Comparison of ENCODE assay signal across 9 cellular contexts in genomic region chr2:127640082-127641072, GRCh38. TPM values are rescaled to one million over a fixed set of nuclear protein-coding genes. Genes with fewer than 3 reads are reported as not detected.
A peak's percentile ranks its signal among the peaks of the same experiment; 100 is the strongest.
DNase-seq lines count a peak whose midpoint lies in the region; ATAC-seq, FAIRE-seq and TF ChIP-seq lines count a peak whose summit lies in the region.
"Had no signal": no experiment of that assay in that cellular context is flagged by ENCODE, and none has a peak within 500 bp of the region (broad histone marks: within the 10 kb centered on the region; RNA-seq: fewer than 3 reads in every experiment).

No MANE protein-coding gene starts in this region.

- POLR2A ChIA-PET in activated CD4-positive, alpha-beta memory T cell treated with anti-CD3 and anti-CD28 coated beads, Interleukin-2, amount 10 ng/mL, durations not matched to agents 7 days and 5 days (lab: Charles Lee): interaction anchor here (1.9 to 2.7 kb wide), 4 partner anchors 10 to 559 kb away, joined by 5 to 11 read pairs (median 6); partner anchors contain the start of genes IWS1 and SFT2D3

- no peaks in the 10 kb centered on the region for H3K9me1 ChIP-seq in keratinocyte (ENCODE audit: control insufficient read depth, extremely low read depth, insufficient read depth, low read length)

- dilution Hi-C loops in keratinocyte (cut with MboI; ENCODE audit: extremely low pct_ligation_motif_present, low sequenced_read_pairs): no loop called here

- H3K4me1 ChIP-seq in keratinocyte (ENCODE audit: control insufficient read depth, extremely low read depth, insufficient read depth, low read length): peaks cover 14% of the 10 kb centered on the region

- H3K27ac ChIP-seq in keratinocyte (ENCODE audit: control insufficient read depth, insufficient read depth, low read length): no peak overlapping the region

- no peak for FAIRE-seq in keratinocyte (lab: Jason Lieb, UNC)

- no peaks in the 10 kb centered on the region for H3K27me3 ChIP-seq in GM06990 (replicated peaks; ENCODE audit: control insufficient read depth, insufficient read depth, low read length)
- H3K27me3 ChIP-seq in keratinocyte (ENCODE audit: control insufficient read depth, extremely low read depth, insufficient read depth, low read length): no peaks in the 10 kb centered on the region

- no peak overlapping the region for H3K4me2 ChIP-seq in keratinocyte (ENCODE audit: control insufficient read depth, extremely low read depth, insufficient read depth, low read depth, low read length)

- peak; percentile 73 for DNase-seq in GM06990 (ENCODE audit: extremely low read depth, insufficient read length)
- DNase-seq in activated CD4-positive, alpha-beta memory T cell treated with anti-CD3 and anti-CD28 coated beads, Interleukin-2, amount 10 ng/mL, durations not matched to agents 7 days and 5 days: peak; percentile 42
- DNase-seq in keratinocyte (ENCODE audit: low read depth, low spot score): no peak
- no peak for DNase-seq in mesenteric fat pad (ENCODE audit: low spot score)
- no peak for DNase-seq in glomerular visceral epithelial cell (ENCODE audit: extremely low spot score)
- DNase-seq in KG1 (lab: John Stamatoyannopoulos, UW): no peak

- H3K4me1 Mint-ChIP-seq in activated CD4-positive, alpha-beta memory T cell treated with anti-CD3 and anti-CD28 coated beads, Interleukin-2, amount 10 ng/mL, durations not matched to agents 7 days and 5 days: peaks cover 42% of the 10 kb centered on the region

- H3K9me3 ChIP-seq in keratinocyte (ENCODE audit: control insufficient read depth, low read depth, low read length): no peaks in the 10 kb centered on the region

- CTCF ChIA-PET in activated CD4-positive, alpha-beta memory T cell treated with anti-CD3 and anti-CD28 coated beads, Interleukin-2, amount 10 ng/mL, durations not matched to agents 7 days and 5 days (lab: Charles Lee): interaction anchor here (1.6 to 2.3 kb wide), 3 partner anchors 10 to 49 kb away, joined by 3 to 16 read pairs (median 8); no protein-coding TSS in a partner anchor

- no peaks in the 10 kb centered on the region for H3K27me3 Mint-ChIP-seq in activated CD4-positive, alpha-beta memory T cell treated with anti-CD3 and anti-CD28 coated beads, Interleukin-2, amount 10 ng/mL, durations not matched to agents 7 days and 5 days

- H3K36me3 ChIP-seq in GM06990 (ENCODE audit: control insufficient read depth, insufficient read depth, low read length) (no peaks in the 10 kb centered on the region), keratinocyte (ENCODE audit: control insufficient read depth in 2 of 2, extremely low read depth in 1 of 2, insufficient read depth in 2 of 2, low read length in 2 of 2) (no peaks in the 10 kb centered on the region)

- peak overlapping the region; percentile 54 for H3K4me3 Mint-ChIP-seq in activated CD4-positive, alpha-beta memory T cell treated with anti-CD3 and anti-CD28 coated beads, Interleukin-2, amount 10 ng/mL, durations not matched to agents 7 days and 5 days

- no peaks in the 10 kb centered on the region for H3K9me3 Mint-ChIP-seq in activated CD4-positive, alpha-beta memory T cell treated with anti-CD3 and anti-CD28 coated beads, Interleukin-2, amount 10 ng/mL, durations not matched to agents 7 days and 5 days

- peak overlapping the region; percentile 63 for H3K27ac Mint-ChIP-seq in activated CD4-positive, alpha-beta memory T cell treated with anti-CD3 and anti-CD28 coated beads, Interleukin-2, amount 10 ng/mL, durations not matched to agents 7 days and 5 days

- no peaks in the 10 kb centered on the region for H3K79me2 ChIP-seq in keratinocyte (ENCODE audit: control insufficient read depth, insufficient read depth, low read length)

- peak; percentile 38 for TF ChIP-seq CTCF in GM06990 (IDR thresholded peaks at IDR 0.05; ENCODE audit: insufficient read depth, low read length, poor library complexity, severe bottlenecking)
- peak in 2 of 3 experiments; percentile 4 to 48 for TF ChIP-seq CTCF in keratinocyte (optimal IDR thresholded peaks at IDR 0.05 in 1 of 3, IDR thresholded peaks at IDR 0.05 in 1 of 3, conservative IDR thresholded peaks at IDR 0.05 in 1 of 3; ENCODE audit: extremely low read depth in 1 of 3, insufficient read depth in 2 of 3, low read length in 3 of 3)

- H3K9ac ChIP-seq in keratinocyte (ENCODE audit: control insufficient read depth, extremely low read depth, insufficient read depth, low read length): no peak overlapping the region

- no peak overlapping the region for H2AFZ ChIP-seq in keratinocyte (ENCODE audit: control insufficient read depth, low read length)

- no peak overlapping the region for H3K4me3 ChIP-seq in GM06990 (replicated peaks; ENCODE audit: low read depth, low read length)
- H3K4me3 ChIP-seq in keratinocyte (ENCODE audit: control insufficient read depth in 2 of 3, extremely low read depth in 1 of 3, insufficient read depth in 2 of 3, low read depth in 1 of 3, low read length in 3 of 3): no peak overlapping the region

- no peaks in the 10 kb centered on the region for H4K20me1 ChIP-seq in keratinocyte (ENCODE audit: control insufficient read depth, extremely low read depth, insufficient read depth, low read length)

- peak; percentile 43 for ATAC-seq in HG02763 (IDR thresholded peaks at IDR 0.05; ENCODE audit: unreplicated experiment)
- ATAC-seq in HG03095 (IDR thresholded peaks at IDR 0.05; ENCODE audit: unreplicated experiment): no peak

- H3K36me3 Mint-ChIP-seq in activated CD4-positive, alpha-beta memory T cell treated with anti-CD3 and anti-CD28 coated beads, Interleukin-2, amount 10 ng/mL, durations not matched to agents 7 days and 5 days (ENCODE audit: low read depth): no peaks in the 10 kb centered on the region

RNA-seq across cellular contexts. Expression of gene GPR17, which starts 5.6 kb away (rescaled TPM):
- total RNA-seq in activated CD4-positive, alpha-beta memory T cell treated with anti-CD3 and anti-CD28 coated beads, Interleukin-2, amount 10 ng/mL, durations not matched to agents 7 days and 5 days: not detected
- polyA plus RNA-seq in keratinocyte: not detected in 3 replicates
- not detected for polyA plus RNA-seq in keratinocyte (2011; ENCODE audit: low read depth)
- not detected in 2 replicates for polyA plus RNA-seq in keratinocyte (2011; cell fraction: cytosol; rRNA removed)
- not detected in 2 replicates for polyA plus RNA-seq in keratinocyte (2011; cell fraction: nucleus; rRNA removed)
- not detected in 2 replicates for polyA plus RNA-seq in keratinocyte (2012; ENCODE audit: low replicate concordance)
- polyA minus RNA-seq in keratinocyte: 0.58 TPM in 1 of 3 replicates, not detected in the others
- not detected for polyA minus RNA-seq in keratinocyte (2011; cell fraction: cytosol; rRNA and poly(A)+ RNA removed)
- not detected in 2 replicates for polyA minus RNA-seq in keratinocyte (2011; cell fraction: nucleus; rRNA and poly(A)+ RNA removed)
- total RNA-seq in mesenteric fat pad: not detected
- total RNA-seq: HT1080 had no signal

RNA-seq across cellular contexts. Expression of gene LIMS2, which starts 35.0 kb away (rescaled TPM):
- 10 to 100 TPM; 15.0 to 15.5 TPM for total RNA-seq in activated CD4-positive, alpha-beta memory T cell treated with anti-CD3 and anti-CD28 coated beads, Interleukin-2, amount 10 ng/mL, durations not matched to agents 7 days and 5 days
- polyA plus RNA-seq in keratinocyte: not detected in 3 replicates
- not detected for polyA plus RNA-seq in keratinocyte (2011; ENCODE audit: low read depth)
- polyA plus RNA-seq in keratinocyte (2011; cell fraction: cytosol; rRNA removed): 0.05 and 0.11 TPM in 2 replicates
- polyA plus RNA-seq in keratinocyte (2011; cell fraction: nucleus; rRNA removed): 0.10 and 0.39 TPM in 2 replicates
- polyA plus RNA-seq in keratinocyte (2012; ENCODE audit: low replicate concordance): 0.24 TPM in 1 of 2 replicates, not detected in the other
- 0.06 TPM in 1 of 3 replicates, not detected in the others for polyA minus RNA-seq in keratinocyte
- not detected for polyA minus RNA-seq in keratinocyte (2011; cell fraction: cytosol; rRNA and poly(A)+ RNA removed)
- polyA minus RNA-seq in keratinocyte (2011; cell fraction: nucleus; rRNA and poly(A)+ RNA removed): not detected in 2 replicates
- 70.6 TPM for total RNA-seq in mesenteric fat pad

Comparison
In these comparisons a context has a peak if more than half of its experiments do, and no peak if none do; other contexts are left out.
1. DNase-seq: peak in GM06990 (single experiment) and activated CD4-positive, alpha-beta memory T cell treated with anti-CD3 and anti-CD28 coated beads, Interleukin-2, amount 10 ng/mL, durations not matched to agents 7 days and 5 days (single experiment); none in keratinocyte (single experiment), mesenteric fat pad (single experiment), glomerular visceral epithelial cell (single experiment) and KG1 (single experiment).